In the genomic region with DNA sequence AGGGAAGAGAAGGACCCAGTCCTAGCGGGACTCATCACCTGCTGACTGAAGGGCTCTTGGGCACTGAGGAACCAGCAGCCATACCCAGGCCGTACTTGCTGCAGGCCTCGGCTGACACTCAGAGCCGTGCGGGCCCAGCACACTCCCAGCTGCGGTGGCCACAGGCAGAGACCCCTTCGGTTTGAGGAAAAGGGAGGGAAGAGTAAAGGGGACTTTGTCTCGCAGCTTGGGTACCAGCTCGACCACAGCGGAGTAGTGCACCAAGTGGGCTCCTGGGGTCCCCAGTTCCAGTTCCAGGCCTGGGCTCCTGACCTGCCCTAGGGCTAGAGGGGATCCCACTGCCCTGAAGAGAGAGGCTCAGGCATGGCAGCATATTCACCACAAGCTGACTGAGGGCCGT, we compare ENCODE assay signal across 1 cellular context.
TF ChIP-seq lines count a peak whose summit lies in the region.

No MANE protein-coding gene starts in this region.

TF ChIP-seq in K562, 482 proteins besides CTCF, POLR2A, EP300 and RAD21:
- TF ChIP-seq MAX (CRISPR knock-in tag; IDR thresholded peaks at IDR 0.05) (no peak), RBFOX2 (IDR thresholded peaks at IDR 0.05; ENCODE audit: low read depth, low read length) (0 out of 2 replicates have a peak, but pooled peaks have one; percentile 1)
